ENCODE assay signal across 2 cellular contexts in the genomic region with DNA sequence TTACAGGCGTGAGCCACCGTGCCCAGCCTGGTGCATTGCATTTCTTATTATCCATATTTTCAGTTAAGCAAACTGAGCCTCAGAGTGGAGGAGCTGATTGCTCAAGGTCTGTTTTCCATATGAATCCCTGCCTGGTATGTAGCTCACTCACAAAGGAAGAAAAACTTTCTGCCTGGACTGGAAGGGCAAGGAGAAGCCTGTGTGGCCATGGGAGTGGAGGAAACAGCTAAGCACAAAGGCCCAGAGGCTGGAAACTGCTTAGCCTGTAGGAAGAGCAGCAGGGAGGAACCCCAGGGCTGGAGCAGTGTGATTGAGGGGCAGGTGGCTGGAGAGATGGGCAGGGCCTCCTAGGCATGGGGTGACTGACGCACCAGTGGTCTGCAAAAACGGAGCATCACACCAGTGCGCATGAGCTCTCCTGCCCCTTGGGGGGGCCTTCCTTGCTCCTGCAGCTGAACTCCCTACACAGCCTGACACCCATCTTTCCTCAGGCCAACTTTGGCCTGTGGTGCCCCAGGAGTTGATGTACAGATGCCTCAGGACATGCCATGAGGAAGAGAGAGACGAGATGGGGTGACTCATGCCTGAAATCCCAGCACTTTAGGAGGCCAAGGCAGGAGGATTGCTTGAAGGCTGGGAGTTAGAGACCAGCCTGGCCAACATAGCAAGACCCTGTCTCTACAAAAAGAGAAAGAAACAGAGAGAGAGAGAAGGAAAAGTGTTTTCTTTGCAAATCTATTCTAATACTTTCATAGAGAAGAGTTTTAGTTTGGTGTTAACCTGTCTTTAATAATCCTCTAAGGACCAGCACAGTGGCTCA.
TF ChIP-seq lines count a peak whose summit lies in the region.

No MANE protein-coding gene starts in this region.

TF ChIP-seq in A549, 52 proteins besides CTCF, POLR2A, EP300 and RAD21:
- TF ChIP-seq FOSL2 (IDR thresholded peaks at IDR 0.05) (no peak), FOSL2 (CRISPR knock-in tag; IDR thresholded peaks at IDR 0.05) (0 out of 2 replicates have a peak, but pooled peaks have one; percentile 13), CBX2 (IDR thresholded peaks at IDR 0.05; ENCODE audit: borderline replicate concordance, low read depth) (no peak)

TF ChIP-seq in endothelial cell of umbilical vein, 7 proteins besides CTCF, POLR2A, EP300 and RAD21:
- TF ChIP-seq MAX (IDR thresholded peaks at IDR 0.05; ENCODE audit: insufficient read depth, insufficient read length) (no peak), JUN (IDR thresholded peaks at IDR 0.05; ENCODE audit: borderline replicate concordance, insufficient read depth, insufficient read length, low read depth) (no peak), MYC (IDR thresholded peaks at IDR 0.05; ENCODE audit: low read depth, low read length) (no peak), GATA2 (IDR thresholded peaks at IDR 0.05; ENCODE audit: insufficient read depth, insufficient read length, low read depth, low read length) (no peak), FOS (IDR thresholded peaks at IDR 0.05; ENCODE audit: borderline replicate concordance, insufficient read depth, low read length) (no peak), POLR2AphosphoS5 (IDR thresholded peaks at IDR 0.05; ENCODE audit: insufficient read depth, low read depth, low read length) (no peak), EZH2 (IDR thresholded peaks at IDR 0.05; ENCODE audit: borderline replicate concordance, low read depth, low read length, severe bottlenecking) (no peak)
